Comparison of ENCODE assay signal across 17 cellular contexts in the genomic region with DNA sequence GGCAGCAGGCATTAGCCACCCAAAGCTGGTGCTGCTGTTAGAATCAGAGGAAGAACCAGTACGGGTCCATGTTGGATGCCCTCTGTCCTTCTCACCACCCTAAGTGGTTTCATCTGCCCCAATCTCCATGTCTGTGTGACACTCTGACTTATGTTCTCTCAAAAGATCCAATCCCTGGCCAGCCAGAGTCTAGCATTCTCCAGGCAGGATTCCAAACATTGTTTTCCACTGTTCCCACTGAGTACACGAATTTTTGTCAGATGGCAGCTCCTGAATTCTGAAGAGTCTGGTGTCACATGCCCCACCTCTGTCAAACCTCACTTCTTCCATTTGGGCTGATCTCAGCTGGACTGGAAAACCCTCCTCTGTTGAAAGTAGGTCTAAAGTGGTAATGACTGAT.
"Had no signal": no experiment of that assay in that cellular context is flagged by ENCODE, and none has a peak within 500 bp of the region (broad histone marks: within the 10 kb centered on the region; RNA-seq: fewer than 3 reads in every experiment).

No MANE protein-coding gene starts in this region.

- H3K4me1 ChIP-seq: colonic mucosa, suprapubic skin, upper lobe of left lung, uterus had no signal

- DNase-seq: colonic mucosa; effector CD4-positive, alpha-beta T cell; endodermal cell; heart left ventricle; hippocampal formation; kidney glomerular epithelial cell; natural killer cell; right cardiac atrium; stimulated activated CD4-positive, alpha-beta T cell treated with anti-CD3 and anti-CD28 coated beads, Interleukin-4, amount 100 ng/mL, for 1 hour; stimulated activated CD8-positive, alpha-beta memory T cell treated with anti-CD3 and anti-CD28 coated beads, Interleukin-4, amount 100 ng/mL, for 48 hours; stimulated activated naive CD8-positive, alpha-beta T cell treated with anti-CD3 and anti-CD28 coated beads, Interleukin-15, Interleukin-2, amounts not matched to agents 100 U/mL and 50 U/mL, for 24 hours; thyroid gland; upper lobe of left lung; uterus had no signal

- ATAC-seq: natural killer cell; stimulated activated effector memory CD8-positive, alpha-beta T cell treated with anti-CD3 and anti-CD28 coated beads, Interleukin-12 subunit alpha, Interleukin-12 subunit beta, amount 100 ng/mL, for 72 hours; stimulated activated naive CD8-positive, alpha-beta T cell treated with anti-CD3 and anti-CD28 coated beads, Interleukin-15, Interleukin-2, amounts not matched to agents 100 U/mL and 50 U/mL, for 24 hours had no signal

- H3K4me3 ChIP-seq: colonic mucosa, heart left ventricle, smooth muscle cell, suprapubic skin, thyroid gland, upper lobe of left lung, uterus had no signal

- H3K4me2 ChIP-seq: smooth muscle cell had no signal

- H3K27me3 ChIP-seq: colonic mucosa, heart left ventricle, suprapubic skin, thyroid gland, upper lobe of left lung, uterus had no signal

- H3K27ac ChIP-seq: colonic mucosa, heart left ventricle, suprapubic skin, thyroid gland, upper lobe of left lung, uterus had no signal

- H3K36me3 ChIP-seq: colonic mucosa, suprapubic skin, thyroid gland, upper lobe of left lung, uterus had no signal
